In the genomic region with DNA sequence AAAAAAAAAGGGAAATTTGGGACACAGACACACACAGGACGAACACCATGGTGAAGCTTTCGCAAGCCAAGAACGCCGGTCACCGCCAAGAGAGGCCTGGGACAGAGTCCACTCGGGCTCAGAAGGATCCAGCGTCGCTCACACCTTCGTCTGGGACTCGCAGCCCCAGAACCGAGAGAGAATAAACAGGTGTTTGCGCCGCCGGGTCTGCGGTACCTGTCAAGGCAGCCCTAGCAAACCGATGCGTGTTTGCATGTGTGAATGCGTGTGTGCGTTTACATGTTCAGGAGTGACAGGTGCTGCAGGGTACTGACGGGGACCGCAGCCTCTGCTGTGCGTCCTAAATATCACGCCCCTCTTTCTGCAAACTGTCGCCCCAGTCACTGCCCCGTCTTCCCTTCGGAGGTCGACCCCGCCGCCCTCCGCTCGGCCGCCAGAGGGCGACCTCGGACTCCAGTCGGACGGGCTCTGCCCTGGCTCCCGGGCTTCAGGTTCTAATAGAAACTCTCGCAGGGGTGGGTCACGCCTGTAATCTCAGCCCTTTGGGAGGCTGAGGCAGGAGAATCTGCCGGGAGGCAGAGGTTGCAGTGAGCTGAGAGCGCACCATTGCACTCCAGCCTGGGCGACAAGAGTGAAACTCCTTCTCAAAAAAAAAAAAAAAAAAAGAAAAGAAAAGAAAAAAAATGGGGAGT, we compare ENCODE assay signal across 1 cellular context.
TF ChIP-seq lines count a peak whose summit lies in the region.

No MANE protein-coding gene starts in this region.

TF ChIP-seq in GM12878, 131 proteins besides CTCF, POLR2A, EP300 and RAD21 (continues in another document):
- TF ChIP-seq, protein P1, sequence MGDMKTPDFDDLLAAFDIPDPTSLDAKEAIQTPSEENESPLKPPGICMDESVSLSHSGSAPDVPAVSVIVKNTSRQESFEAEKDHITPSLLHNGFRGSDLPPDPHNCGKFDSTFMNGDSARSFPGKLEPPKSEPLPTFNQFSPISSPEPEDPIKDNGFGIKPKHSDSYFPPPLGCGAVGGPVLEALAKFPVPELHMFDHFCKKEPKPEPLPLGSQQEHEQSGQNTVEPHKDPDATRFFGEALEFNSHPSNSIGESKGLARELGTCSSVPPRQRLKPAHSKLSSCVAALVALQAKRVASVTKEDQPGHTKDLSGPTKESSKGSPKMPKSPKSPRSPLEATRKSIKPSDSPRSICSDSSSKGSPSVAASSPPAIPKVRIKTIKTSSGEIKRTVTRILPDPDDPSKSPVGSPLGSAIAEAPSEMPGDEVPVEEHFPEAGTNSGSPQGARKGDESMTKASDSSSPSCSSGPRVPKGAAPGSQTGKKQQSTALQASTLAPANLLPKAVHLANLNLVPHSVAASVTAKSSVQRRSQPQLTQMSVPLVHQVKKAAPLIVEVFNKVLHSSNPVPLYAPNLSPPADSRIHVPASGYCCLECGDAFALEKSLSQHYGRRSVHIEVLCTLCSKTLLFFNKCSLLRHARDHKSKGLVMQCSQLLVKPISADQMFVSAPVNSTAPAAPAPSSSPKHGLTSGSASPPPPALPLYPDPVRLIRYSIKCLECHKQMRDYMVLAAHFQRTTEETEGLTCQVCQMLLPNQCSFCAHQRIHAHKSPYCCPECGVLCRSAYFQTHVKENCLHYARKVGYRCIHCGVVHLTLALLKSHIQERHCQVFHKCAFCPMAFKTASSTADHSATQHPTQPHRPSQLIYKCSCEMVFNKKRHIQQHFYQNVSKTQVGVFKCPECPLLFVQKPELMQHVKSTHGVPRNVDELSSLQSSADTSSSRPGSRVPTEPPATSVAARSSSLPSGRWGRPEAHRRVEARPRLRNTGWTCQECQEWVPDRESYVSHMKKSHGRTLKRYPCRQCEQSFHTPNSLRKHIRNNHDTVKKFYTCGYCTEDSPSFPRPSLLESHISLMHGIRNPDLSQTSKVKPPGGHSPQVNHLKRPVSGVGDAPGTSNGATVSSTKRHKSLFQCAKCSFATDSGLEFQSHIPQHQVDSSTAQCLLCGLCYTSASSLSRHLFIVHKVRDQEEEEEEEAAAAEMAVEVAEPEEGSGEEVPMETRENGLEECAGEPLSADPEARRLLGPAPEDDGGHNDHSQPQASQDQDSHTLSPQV (IDR thresholded peaks at IDR 0.05), result no peak
- TF ChIP-seq, protein P2, sequence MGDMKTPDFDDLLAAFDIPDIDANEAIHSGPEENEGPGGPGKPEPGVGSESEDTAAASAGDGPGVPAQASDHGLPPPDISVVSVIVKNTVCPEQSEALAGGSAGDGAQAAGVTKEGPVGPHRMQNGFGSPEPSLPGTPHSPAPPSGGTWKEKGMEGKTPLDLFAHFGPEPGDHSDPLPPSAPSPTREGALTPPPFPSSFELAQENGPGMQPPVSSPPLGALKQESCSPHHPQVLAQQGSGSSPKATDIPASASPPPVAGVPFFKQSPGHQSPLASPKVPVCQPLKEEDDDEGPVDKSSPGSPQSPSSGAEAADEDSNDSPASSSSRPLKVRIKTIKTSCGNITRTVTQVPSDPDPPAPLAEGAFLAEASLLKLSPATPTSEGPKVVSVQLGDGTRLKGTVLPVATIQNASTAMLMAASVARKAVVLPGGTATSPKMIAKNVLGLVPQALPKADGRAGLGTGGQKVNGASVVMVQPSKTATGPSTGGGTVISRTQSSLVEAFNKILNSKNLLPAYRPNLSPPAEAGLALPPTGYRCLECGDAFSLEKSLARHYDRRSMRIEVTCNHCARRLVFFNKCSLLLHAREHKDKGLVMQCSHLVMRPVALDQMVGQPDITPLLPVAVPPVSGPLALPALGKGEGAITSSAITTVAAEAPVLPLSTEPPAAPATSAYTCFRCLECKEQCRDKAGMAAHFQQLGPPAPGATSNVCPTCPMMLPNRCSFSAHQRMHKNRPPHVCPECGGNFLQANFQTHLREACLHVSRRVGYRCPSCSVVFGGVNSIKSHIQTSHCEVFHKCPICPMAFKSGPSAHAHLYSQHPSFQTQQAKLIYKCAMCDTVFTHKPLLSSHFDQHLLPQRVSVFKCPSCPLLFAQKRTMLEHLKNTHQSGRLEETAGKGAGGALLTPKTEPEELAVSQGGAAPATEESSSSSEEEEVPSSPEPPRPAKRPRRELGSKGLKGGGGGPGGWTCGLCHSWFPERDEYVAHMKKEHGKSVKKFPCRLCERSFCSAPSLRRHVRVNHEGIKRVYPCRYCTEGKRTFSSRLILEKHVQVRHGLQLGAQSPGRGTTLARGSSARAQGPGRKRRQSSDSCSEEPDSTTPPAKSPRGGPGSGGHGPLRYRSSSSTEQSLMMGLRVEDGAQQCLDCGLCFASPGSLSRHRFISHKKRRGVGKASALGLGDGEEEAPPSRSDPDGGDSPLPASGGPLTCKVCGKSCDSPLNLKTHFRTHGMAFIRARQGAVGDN (IDR thresholded peaks at IDR 0.05), result no peak
- TF ChIP-seq KLF5 (IDR thresholded peaks at IDR 0.05; ENCODE audit: partially characterized antibody), result no peak
- TF ChIP-seq RBBP5 (conservative IDR thresholded peaks at IDR 0.05), result no peak
- no peak for TF ChIP-seq RELA (IDR thresholded peaks at IDR 0.05; ENCODE audit: borderline replicate concordance, partially characterized antibody)
- TF ChIP-seq, protein P3, sequence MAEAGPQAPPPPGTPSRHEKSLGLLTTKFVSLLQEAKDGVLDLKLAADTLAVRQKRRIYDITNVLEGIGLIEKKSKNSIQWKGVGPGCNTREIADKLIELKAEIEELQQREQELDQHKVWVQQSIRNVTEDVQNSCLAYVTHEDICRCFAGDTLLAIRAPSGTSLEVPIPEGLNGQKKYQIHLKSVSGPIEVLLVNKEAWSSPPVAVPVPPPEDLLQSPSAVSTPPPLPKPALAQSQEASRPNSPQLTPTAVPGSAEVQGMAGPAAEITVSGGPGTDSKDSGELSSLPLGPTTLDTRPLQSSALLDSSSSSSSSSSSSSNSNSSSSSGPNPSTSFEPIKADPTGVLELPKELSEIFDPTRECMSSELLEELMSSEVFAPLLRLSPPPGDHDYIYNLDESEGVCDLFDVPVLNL (IDR thresholded peaks at IDR 0.05; ENCODE audit: low read depth, low read length), result no peak
- TF ChIP-seq DPF2 (IDR thresholded peaks at IDR 0.05), result no peak
- TF ChIP-seq YBX1 (IDR thresholded peaks at IDR 0.05), result no peak
- TF ChIP-seq, protein P4, sequence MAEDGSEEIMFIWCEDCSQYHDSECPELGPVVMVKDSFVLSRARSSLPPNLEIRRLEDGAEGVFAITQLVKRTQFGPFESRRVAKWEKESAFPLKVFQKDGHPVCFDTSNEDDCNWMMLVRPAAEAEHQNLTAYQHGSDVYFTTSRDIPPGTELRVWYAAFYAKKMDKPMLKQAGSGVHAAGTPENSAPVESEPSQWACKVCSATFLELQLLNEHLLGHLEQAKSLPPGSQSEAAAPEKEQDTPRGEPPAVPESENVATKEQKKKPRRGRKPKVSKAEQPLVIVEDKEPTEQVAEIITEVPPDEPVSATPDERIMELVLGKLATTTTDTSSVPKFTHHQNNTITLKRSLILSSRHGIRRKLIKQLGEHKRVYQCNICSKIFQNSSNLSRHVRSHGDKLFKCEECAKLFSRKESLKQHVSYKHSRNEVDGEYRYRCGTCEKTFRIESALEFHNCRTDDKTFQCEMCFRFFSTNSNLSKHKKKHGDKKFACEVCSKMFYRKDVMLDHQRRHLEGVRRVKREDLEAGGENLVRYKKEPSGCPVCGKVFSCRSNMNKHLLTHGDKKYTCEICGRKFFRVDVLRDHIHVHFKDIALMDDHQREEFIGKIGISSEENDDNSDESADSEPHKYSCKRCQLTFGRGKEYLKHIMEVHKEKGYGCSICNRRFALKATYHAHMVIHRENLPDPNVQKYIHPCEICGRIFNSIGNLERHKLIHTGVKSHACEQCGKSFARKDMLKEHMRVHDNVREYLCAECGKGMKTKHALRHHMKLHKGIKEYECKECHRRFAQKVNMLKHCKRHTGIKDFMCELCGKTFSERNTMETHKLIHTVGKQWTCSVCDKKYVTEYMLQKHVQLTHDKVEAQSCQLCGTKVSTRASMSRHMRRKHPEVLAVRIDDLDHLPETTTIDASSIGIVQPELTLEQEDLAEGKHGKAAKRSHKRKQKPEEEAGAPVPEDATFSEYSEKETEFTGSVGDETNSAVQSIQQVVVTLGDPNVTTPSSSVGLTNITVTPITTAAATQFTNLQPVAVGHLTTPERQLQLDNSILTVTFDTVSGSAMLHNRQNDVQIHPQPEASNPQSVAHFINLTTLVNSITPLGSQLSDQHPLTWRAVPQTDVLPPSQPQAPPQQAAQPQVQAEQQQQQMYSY (CRISPR knock-in tag; IDR thresholded peaks at IDR 0.05), result no peak
- TF ChIP-seq, protein P5, sequence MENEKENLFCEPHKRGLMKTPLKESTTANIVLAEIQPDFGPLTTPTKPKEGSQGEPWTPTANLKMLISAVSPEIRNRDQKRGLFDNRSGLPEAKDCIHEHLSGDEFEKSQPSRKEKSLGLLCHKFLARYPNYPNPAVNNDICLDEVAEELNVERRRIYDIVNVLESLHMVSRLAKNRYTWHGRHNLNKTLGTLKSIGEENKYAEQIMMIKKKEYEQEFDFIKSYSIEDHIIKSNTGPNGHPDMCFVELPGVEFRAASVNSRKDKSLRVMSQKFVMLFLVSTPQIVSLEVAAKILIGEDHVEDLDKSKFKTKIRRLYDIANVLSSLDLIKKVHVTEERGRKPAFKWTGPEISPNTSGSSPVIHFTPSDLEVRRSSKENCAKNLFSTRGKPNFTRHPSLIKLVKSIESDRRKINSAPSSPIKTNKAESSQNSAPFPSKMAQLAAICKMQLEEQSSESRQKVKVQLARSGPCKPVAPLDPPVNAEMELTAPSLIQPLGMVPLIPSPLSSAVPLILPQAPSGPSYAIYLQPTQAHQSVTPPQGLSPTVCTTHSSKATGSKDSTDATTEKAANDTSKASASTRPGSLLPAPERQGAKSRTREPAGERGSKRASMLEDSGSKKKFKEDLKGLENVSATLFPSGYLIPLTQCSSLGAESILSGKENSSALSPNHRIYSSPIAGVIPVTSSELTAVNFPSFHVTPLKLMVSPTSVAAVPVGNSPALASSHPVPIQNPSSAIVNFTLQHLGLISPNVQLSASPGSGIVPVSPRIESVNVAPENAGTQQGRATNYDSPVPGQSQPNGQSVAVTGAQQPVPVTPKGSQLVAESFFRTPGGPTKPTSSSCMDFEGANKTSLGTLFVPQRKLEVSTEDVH (IDR thresholded peaks at IDR 0.05; ENCODE audit: low read depth, partially characterized antibody), result no peak
- peak; percentile 69 for TF ChIP-seq ZNF384 (IDR thresholded peaks at IDR 0.05; ENCODE audit: borderline replicate concordance, low read depth, low read length)
- TF ChIP-seq MTA2 (IDR thresholded peaks at IDR 0.05; ENCODE audit: low read depth), result no peak
- TF ChIP-seq SRF (IDR thresholded peaks at IDR 0.05; ENCODE audit: low read depth in 2 of 2, low read length in 2 of 2), result 0 out of 4 replicates have a peak, but pooled peaks of 1 of the 2 experiments have one; percentile 40
- no peak for TF ChIP-seq TCF7 (IDR thresholded peaks at IDR 0.05; ENCODE audit: borderline replicate concordance)
- TF ChIP-seq SREBF2 (IDR thresholded peaks at IDR 0.05; ENCODE audit: low read length), result no peak
- no peak for TF ChIP-seq ZNF274 (IDR thresholded peaks at IDR 0.05; ENCODE audit: insufficient read depth, insufficient read length)
- no peak for TF ChIP-seq PAX5 (IDR thresholded peaks at IDR 0.05; ENCODE audit: borderline replicate concordance, low read depth, low read length)
- no peak for TF ChIP-seq CBFB (IDR thresholded peaks at IDR 0.05; ENCODE audit: low read depth)
- TF ChIP-seq CREB1 (IDR thresholded peaks at IDR 0.05; ENCODE audit: low read depth), result 0 out of 2 replicates have a peak, but pooled peaks have one; percentile 31
- no peak for TF ChIP-seq TBL1XR1 (IDR thresholded peaks at IDR 0.05; ENCODE audit: low read depth, low read length)
- TF ChIP-seq POU2F2 (IDR thresholded peaks at IDR 0.05; ENCODE audit: borderline replicate concordance, low read depth, low read length), result no peak
- TF ChIP-seq ZNF622 (IDR thresholded peaks at IDR 0.05), result no peak
- TF ChIP-seq ETV6 (conservative IDR thresholded peaks at IDR 0.05 in 1 of 2, IDR thresholded peaks at IDR 0.05 in 1 of 2; ENCODE audit: borderline replicate concordance in 1 of 2, low read depth in 1 of 2), result no peak
- TF ChIP-seq YY1 (IDR thresholded peaks at IDR 0.05; ENCODE audit: low read depth, low read length), result peak; percentile 61; the same call in 1 of the 2 replicates
- TF ChIP-seq NFYA (IDR thresholded peaks at IDR 0.05; ENCODE audit: borderline replicate concordance, low read depth, low read length), result no peak
- no peak for TF ChIP-seq ZNF24 (IDR thresholded peaks at IDR 0.05)
- peak; percentile 86 for TF ChIP-seq NR2F1 (conservative IDR thresholded peaks at IDR 0.05)
- TF ChIP-seq RUNX3 (IDR thresholded peaks at IDR 0.05; ENCODE audit: low read length), result 0 out of 2 replicates have a peak, but pooled peaks have one; percentile 18
- 0 out of 2 replicates have a peak, but pooled peaks have one; percentile 33 for TF ChIP-seq NBN (IDR thresholded peaks at IDR 0.05)
- TF ChIP-seq SREBF1 (IDR thresholded peaks at IDR 0.05; ENCODE audit: low read length), result no peak
- peak; percentile 20; the same call in 1 of the 2 replicates for TF ChIP-seq GATAD2B (conservative IDR thresholded peaks at IDR 0.05; ENCODE audit: low read depth)
- TF ChIP-seq, protein P6, sequence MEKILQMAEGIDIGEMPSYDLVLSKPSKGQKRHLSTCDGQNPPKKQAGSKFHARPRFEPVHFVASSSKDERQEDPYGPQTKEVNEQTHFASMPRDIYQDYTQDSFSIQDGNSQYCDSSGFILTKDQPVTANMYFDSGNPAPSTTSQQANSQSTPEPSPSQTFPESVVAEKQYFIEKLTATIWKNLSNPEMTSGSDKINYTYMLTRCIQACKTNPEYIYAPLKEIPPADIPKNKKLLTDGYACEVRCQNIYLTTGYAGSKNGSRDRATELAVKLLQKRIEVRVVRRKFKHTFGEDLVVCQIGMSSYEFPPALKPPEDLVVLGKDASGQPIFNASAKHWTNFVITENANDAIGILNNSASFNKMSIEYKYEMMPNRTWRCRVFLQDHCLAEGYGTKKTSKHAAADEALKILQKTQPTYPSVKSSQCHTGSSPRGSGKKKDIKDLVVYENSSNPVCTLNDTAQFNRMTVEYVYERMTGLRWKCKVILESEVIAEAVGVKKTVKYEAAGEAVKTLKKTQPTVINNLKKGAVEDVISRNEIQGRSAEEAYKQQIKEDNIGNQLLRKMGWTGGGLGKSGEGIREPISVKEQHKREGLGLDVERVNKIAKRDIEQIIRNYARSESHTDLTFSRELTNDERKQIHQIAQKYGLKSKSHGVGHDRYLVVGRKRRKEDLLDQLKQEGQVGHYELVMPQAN (conservative IDR thresholded peaks at IDR 0.05), result 0 out of 2 replicates have a peak, but pooled peaks have one; percentile 24
- TF ChIP-seq IKZF1 (conservative IDR thresholded peaks at IDR 0.05), result no peak
- no peak for TF ChIP-seq JUND (IDR thresholded peaks at IDR 0.05; ENCODE audit: low read depth, low read length)
- TF ChIP-seq, protein P7, sequence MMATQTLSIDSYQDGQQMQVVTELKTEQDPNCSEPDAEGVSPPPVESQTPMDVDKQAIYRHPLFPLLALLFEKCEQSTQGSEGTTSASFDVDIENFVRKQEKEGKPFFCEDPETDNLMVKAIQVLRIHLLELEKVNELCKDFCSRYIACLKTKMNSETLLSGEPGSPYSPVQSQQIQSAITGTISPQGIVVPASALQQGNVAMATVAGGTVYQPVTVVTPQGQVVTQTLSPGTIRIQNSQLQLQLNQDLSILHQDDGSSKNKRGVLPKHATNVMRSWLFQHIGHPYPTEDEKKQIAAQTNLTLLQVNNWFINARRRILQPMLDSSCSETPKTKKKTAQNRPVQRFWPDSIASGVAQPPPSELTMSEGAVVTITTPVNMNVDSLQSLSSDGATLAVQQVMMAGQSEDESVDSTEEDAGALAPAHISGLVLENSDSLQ (IDR thresholded peaks at IDR 0.05), result peak; percentile 35; the same call in 1 of the 2 replicates
